In the genomic region with DNA sequence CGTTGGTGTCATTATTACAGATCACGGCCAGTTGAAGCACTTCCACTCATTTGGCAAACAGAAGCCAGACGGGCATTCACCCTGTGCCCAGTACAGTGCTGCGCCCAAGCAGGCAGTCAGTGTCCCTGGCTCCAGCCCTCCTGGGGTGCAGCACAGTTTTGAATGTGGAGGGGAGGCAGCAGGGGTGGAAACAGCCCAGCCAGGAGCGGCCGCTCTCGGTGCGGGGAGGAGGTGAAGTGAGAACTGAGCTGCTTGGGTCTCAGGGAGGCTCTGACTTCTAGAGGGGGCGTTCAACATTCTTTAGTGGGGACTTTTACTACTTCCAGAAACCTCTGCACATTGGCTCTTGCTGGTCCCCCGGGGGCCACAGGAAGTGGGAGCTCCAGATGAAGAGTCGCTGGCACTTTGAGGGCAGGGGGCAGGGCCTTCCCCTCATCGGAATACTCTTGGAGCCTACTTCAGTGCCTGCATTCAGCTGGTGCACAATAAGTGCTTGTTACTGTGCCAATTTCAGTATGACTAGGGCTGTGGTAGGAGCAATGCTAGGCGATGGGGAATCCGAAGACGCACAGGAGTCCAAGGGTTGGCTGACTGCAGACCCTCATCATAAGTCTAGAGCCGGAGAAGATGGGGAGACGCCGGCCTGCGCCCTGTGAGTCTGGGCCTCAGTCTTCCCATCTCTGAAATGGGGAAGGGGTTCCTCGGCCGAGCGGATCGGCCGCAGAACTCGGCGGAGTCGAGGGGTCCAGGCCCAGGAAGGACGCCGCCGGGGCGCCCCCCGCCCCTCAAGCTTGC, we compare ENCODE assay signal across 8 cellular contexts. TPM values are rescaled to one million over a fixed set of nuclear protein-coding genes. Genes with fewer than 3 reads are reported as not detected.
DNase-seq lines count a peak whose midpoint lies in the region; ATAC-seq and TF ChIP-seq lines count a peak whose summit lies in the region.

No MANE protein-coding gene starts in this region.

- DNase-seq in HK-2 (ENCODE audit: unreplicated experiment) (peak; percentile 29), brain microvascular endothelial cell (no peak), NOMO-1 (lab: John Stamatoyannopoulos, UW; ENCODE audit: unreplicated experiment in 2 of 2) (no peak), globus pallidus (ENCODE audit: low spot score) (no peak), C1 segment of cervical spinal cord (lab: John Stamatoyannopoulos, UW) (no peak)

- peaks cover 52% of the 10 kb centered on the region for H3K4me1 ChIP-seq in mononuclear cell (ENCODE audit: insufficient read depth, low read length)

- no peaks in the 10 kb centered on the region for H3K27me3 ChIP-seq in brain microvascular endothelial cell (replicated peaks)
- H3K27me3 ChIP-seq in mononuclear cell (ENCODE audit: insufficient read depth, low read length) = no peaks in the 10 kb centered on the region

- TF ChIP-seq CTCF in C4-2B (conservative IDR thresholded peaks at IDR 0.05) (no peak), brain microvascular endothelial cell (IDR thresholded peaks at IDR 0.05; ENCODE audit: low read depth, low read length, missing control alignments) (no peak)

- in situ Hi-C loops in brain microvascular endothelial cell (cut with HindIII; ENCODE audit: low pct_ligation_motif_present, low sequenced_read_pairs) = no loop called here

- no peaks in the 10 kb centered on the region for H3K9me3 ChIP-seq in mononuclear cell (ENCODE audit: low read depth, low read length)

- H3K4me3 ChIP-seq in brain microvascular endothelial cell (ENCODE audit: low read depth, low read length) (peak overlapping the region; percentile 92), mononuclear cell (ENCODE audit: low read length) (peak overlapping the region; percentile 22)

- H3K36me3 ChIP-seq in brain microvascular endothelial cell (replicated peaks) = no peaks in the 10 kb centered on the region

- ATAC-seq in GM18867 (IDR thresholded peaks at IDR 0.05; ENCODE audit: unreplicated experiment) = no peak

- H3K27ac ChIP-seq in C4-2B (peak overlapping the region; percentile 90), brain microvascular endothelial cell (peak overlapping the region; percentile 22)

RNA-seq across cellular contexts. Expression of gene NEK6, which starts 0.5 kb away (rescaled TPM):
- total RNA-seq in mononuclear cell = 11.2 TPM
